Comparison of ENCODE assay signal across 9 cellular contexts in the genomic region with DNA sequence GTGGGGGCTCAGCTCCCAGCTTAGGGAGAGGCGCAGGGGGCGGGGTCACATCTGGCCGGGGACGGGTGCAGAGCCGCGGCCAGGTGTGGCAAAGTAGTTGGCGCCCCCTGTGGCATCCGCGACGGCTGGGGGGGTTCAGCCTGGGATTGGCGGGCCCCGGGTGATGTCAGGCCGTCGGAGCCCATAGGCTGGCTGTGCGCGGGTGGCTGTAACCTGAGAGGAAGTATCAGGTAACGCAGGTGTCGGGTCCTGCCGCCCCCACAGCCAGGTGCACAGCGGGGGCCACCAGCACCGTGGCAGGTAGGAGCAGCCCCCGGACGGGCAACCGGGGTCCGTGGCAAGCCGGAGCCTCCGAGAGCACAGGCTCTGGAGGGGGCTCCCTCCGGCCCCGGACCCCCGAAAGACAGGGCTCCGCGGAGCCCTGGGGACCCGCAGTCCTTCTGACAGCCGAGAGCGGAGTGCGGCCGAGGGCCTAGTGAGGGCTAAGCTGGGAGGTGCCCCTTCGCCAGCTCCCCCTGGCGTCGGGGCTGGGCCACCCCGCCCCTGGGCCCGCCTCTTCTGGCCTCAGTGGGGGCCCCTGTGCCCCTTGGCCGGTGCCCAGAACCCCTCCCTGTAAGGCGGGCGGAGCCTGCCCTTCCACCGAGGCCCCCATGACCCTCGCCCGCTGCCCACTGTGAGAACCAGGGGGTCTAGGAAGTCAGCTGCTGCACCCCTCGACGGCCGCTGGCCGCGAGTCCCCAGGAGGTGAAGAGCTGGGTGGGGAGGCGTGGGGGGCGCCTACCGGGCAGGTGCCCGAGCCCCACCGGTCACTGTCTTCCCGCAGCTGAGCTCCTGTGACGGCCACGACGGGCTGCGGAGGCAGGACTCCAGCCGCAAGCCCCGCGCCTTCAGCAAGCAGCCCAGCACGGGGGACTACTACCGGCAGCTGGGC. TPM values are rescaled to one million over a fixed set of nuclear protein-coding genes. Genes with fewer than 3 reads are reported as not detected.
DNase-seq lines count a peak whose midpoint lies in the region; ATAC-seq and TF ChIP-seq lines count a peak whose summit lies in the region.
"Had no signal": no experiment of that assay in that cellular context is flagged by ENCODE, and none has a peak within 500 bp of the region (broad histone marks: within the 10 kb centered on the region; RNA-seq: fewer than 3 reads in every experiment).

No MANE protein-coding gene starts in this region.

- peak; percentile 81 for ATAC-seq in HCT116
- ATAC-seq in GM18519 (IDR thresholded peaks at IDR 0.05; ENCODE audit: low FRiP score, unreplicated experiment): no peak

- peak; percentile 81 for DNase-seq in HCT116 (ENCODE audit: low read depth, low spot score)
- peak; percentile 30 for DNase-seq in NCI-H345 treated with DMSO at 0.1 percent for 48 hours (lab: John Stamatoyannopoulos, UW; ENCODE audit: unreplicated experiment)
- peak; percentile 71 for DNase-seq in colonic mucosa
- DNase-seq in neural progenitor cell (ENCODE audit: low spot score): peak; percentile 82
- no peak for DNase-seq in epidermal melanocyte (ENCODE audit: insufficient read length, low spot score)
- no peak for DNase-seq in HPDE6-E6E7 (ENCODE audit: extremely low spot score)
- DNase-seq in hepatic stellate cell (ENCODE audit: low spot score): no peak

- H3K36me3 ChIP-seq in HCT116 (ENCODE audit: control insufficient read depth in 1 of 2, insufficient read depth in 2 of 2, low read length in 2 of 2) (0 out of 4 replicates have a peak, but pooled peaks cover 0 to 2% of the 10 kb centered on the region in 2 experiments), colonic mucosa (no peaks in the 10 kb centered on the region), neural progenitor cell (no peaks in the 10 kb centered on the region)

- CTCF ChIA-PET in HCT116 (lab: Charles Lee): interaction anchor here (0.6 to 3.1 kb wide), 16 partner anchors 9 to 1199 kb away, joined by 3 to 18 read pairs (median 4); no protein-coding TSS in a partner anchor

- peak overlapping the region; percentile 59 to 69 for H3K4me3 ChIP-seq in HCT116 (replicated peaks in 1 of 2; ENCODE audit: low read depth in 1 of 2, low read length in 2 of 2)
- H3K4me3 ChIP-seq in colonic mucosa: peak overlapping the region; percentile 35
- peak overlapping the region; percentile 52 for H3K4me3 ChIP-seq in neural progenitor cell

- no peaks in the 10 kb centered on the region for H3K9me2 ChIP-seq in HCT116 (ENCODE audit: insufficient read depth)

- H3K36me3 Mint-ChIP-seq in neural progenitor cell: no peaks in the 10 kb centered on the region

- POLR2A ChIA-PET in HCT116 (lab: Charles Lee): interaction anchor here (0.6 to 1.8 kb wide), 3 partner anchors 9 to 45 kb away, joined by 3 to 5 read pairs (median 4); no protein-coding TSS in a partner anchor

- H3K79me2 ChIP-seq in HCT116 (ENCODE audit: insufficient read depth, low read length) (no peaks in the 10 kb centered on the region), neural progenitor cell (ENCODE audit: low read depth) (no peaks in the 10 kb centered on the region)

- H3K9me3 Mint-ChIP-seq in neural progenitor cell: no peaks in the 10 kb centered on the region

- H3K9me3 ChIP-seq in HCT116 (ENCODE audit: control insufficient read depth in 1 of 2, insufficient read depth in 1 of 2, low read depth in 1 of 2, low read length in 2 of 2): no peaks in the 10 kb centered on the region
- no peaks in the 10 kb centered on the region for H3K9me3 ChIP-seq in colonic mucosa
- H3K9me3 ChIP-seq in neural progenitor cell (ENCODE audit: low read depth): no peaks in the 10 kb centered on the region

- H3F3A ChIP-seq in neural progenitor cell (ENCODE audit: low read depth): peaks cover 26% of the 10 kb centered on the region

- H2AFZ ChIP-seq in HCT116 (ENCODE audit: low read depth, low read length, poor library complexity, severe bottlenecking) (no peak overlapping the region), neural progenitor cell (replicated peaks) (no peak overlapping the region)

- H3K4me2 ChIP-seq in HCT116 (ENCODE audit: low read length): peak overlapping the region; percentile 95
- peak overlapping the region; percentile 81 for H3K4me2 ChIP-seq in neural progenitor cell

- H3K4me1 ChIP-seq in HCT116 (ENCODE audit: control insufficient read depth in 1 of 2, insufficient read depth in 2 of 2, low read length in 2 of 2): peaks cover 16 to 57% of the 10 kb centered on the region in 2 experiments
- H3K4me1 ChIP-seq in colonic mucosa: peaks cover 9% of the 10 kb centered on the region
- H3K4me1 ChIP-seq in neural progenitor cell: peaks cover 24% of the 10 kb centered on the region

- H3K27ac ChIP-seq in HCT116 (ENCODE audit: low read depth, low read length) (peak overlapping the region; percentile 98), colonic mucosa (peak overlapping the region; percentile 32), neural progenitor cell (no peak overlapping the region)

- TF ChIP-seq CTCF in HCT116 (IDR thresholded peaks at IDR 0.05 in 2 of 3, conservative IDR thresholded peaks at IDR 0.05 in 1 of 3; ENCODE audit: borderline replicate concordance in 1 of 3, insufficient read depth in 1 of 3, low read depth in 2 of 3, low read length in 2 of 3) (peak in 1 of 3 experiments; percentile 47; a peak in 4 of 6 replicates), colonic mucosa (IDR thresholded peaks at IDR 0.05) (no peak), neural progenitor cell (IDR thresholded peaks at IDR 0.05) (peak; percentile 21)

- BruUV-seq in HCT116 (replicated peaks; lab: Mats Ljungman, UMichigan): no TSS peak

- peaks cover 31% of the 10 kb centered on the region for H3K4me1 Mint-ChIP-seq in neural progenitor cell

- no peak for TF ChIP-seq RAD21 in HCT116 (IDR thresholded peaks at IDR 0.05; ENCODE audit: low read depth)

- H4K20me1 ChIP-seq in HCT116 (ENCODE audit: insufficient read depth) (no peaks in the 10 kb centered on the region), neural progenitor cell (ENCODE audit: low read depth) (no peaks in the 10 kb centered on the region)

- H3K4me3 Mint-ChIP-seq in neural progenitor cell: peak overlapping the region; percentile 79

- H3K9ac ChIP-seq in HCT116 (ENCODE audit: low read length) (peak overlapping the region; percentile 76), colonic mucosa (ENCODE audit: low read depth in 2 of 2, low read length in 2 of 2) (peak overlapping the region; percentile 34 to 69), neural progenitor cell (no peak overlapping the region)

- no peak for TF ChIP-seq POLR2A in HCT116 (IDR thresholded peaks at IDR 0.05; ENCODE audit: borderline replicate concordance, extremely low read depth, insufficient read depth, insufficient read length)

- intact Hi-C loops in HCT116 (cut with micrococcal nuclease): loop anchor here (2.0 to 10.0 kb wide), 2 partner anchors 43 to 767 kb away; partner anchors contain the start of gene PLEKHG5
- intact Hi-C loops in colonic mucosa (cut with DNase I): no loop called here

- no peaks in the 10 kb centered on the region for H3K27me3 ChIP-seq in HCT116 (ENCODE audit: insufficient read depth, low read length)
- H3K27me3 ChIP-seq in colonic mucosa: peaks cover 20% of the 10 kb centered on the region
- H3K27me3 ChIP-seq in neural progenitor cell: peaks cover 28% of the 10 kb centered on the region

- H3K27me3 Mint-ChIP-seq in neural progenitor cell (ENCODE audit: insufficient read depth, low read depth): peaks cover 24% of the 10 kb centered on the region

- no peak overlapping the region for H3K27ac Mint-ChIP-seq in neural progenitor cell

- RAD21 ChIA-PET in HCT116 (lab: Charles Lee; ENCODE audit: low non-redundant PET in 1 of 2, low total read pairs in 2 of 2, uncharacterized antibody in 2 of 2, unreplicated experiment in 2 of 2): interaction anchor here in 1 of 2 experiments (1.0 kb wide), 1 partner anchor 11 kb away, joined by 3 read pairs; no protein-coding TSS in a partner anchor

TF ChIP-seq in HCT116, 20 proteins besides CTCF, POLR2A, EP300 and RAD21 (continues in another document):
- TF ChIP-seq CBX3 (IDR thresholded peaks at IDR 0.05; ENCODE audit: low read depth): no peak
- TF ChIP-seq REST (IDR thresholded peaks at IDR 0.05; ENCODE audit: low read depth): no peak

RNA-seq across cellular contexts. Expression of gene TNFRSF25, which starts 17.9 kb away (rescaled TPM):
- total RNA-seq in HCT116 (2021; ENCODE audit: unreplicated experiment) (27.5 TPM), colonic mucosa (10 to 100 TPM; 33.1 to 87.1 TPM), neural progenitor cell (ENCODE audit: low replicate concordance) (15.6 and 23.7 TPM in 2 replicates)
- polyA plus RNA-seq in HCT116 (2012): 30.2 and 34.7 TPM in 2 replicates

RNA-seq across cellular contexts. Expression of gene ESPN, which starts 23.5 kb away (rescaled TPM):
- total RNA-seq in HCT116 (2021; ENCODE audit: unreplicated experiment): 114 TPM
- polyA plus RNA-seq in HCT116 (2012): 112 and 113 TPM in 2 replicates
- total RNA-seq in colonic mucosa: 10 to 100 TPM; 74.3 to 98.0 TPM
- total RNA-seq in neural progenitor cell (ENCODE audit: low replicate concordance): 7.1 and 11.0 TPM in 2 replicates

RNA-seq across cellular contexts. Expression of gene HES2, which starts 28.4 kb away (rescaled TPM):
- total RNA-seq in HCT116 (2021; ENCODE audit: unreplicated experiment) (8.4 TPM), colonic mucosa (10 to 100 TPM; 14.2 to 24.0 TPM), neural progenitor cell (ENCODE audit: low replicate concordance) (0.04 and 0.22 TPM in 2 replicates)
- 7.9 and 9.6 TPM in 2 replicates for polyA plus RNA-seq in HCT116 (2012)
- total RNA-seq: temporal lobe had no signal

RNA-seq across cellular contexts. Expression of gene PLEKHG5, which starts 43.4 kb away (rescaled TPM):
- 33.0 TPM for total RNA-seq in HCT116 (2021; ENCODE audit: unreplicated experiment)
- polyA plus RNA-seq in HCT116 (2012): 27.9 and 32.2 TPM in 2 replicates
- total RNA-seq in colonic mucosa: 10 to 100 TPM; 13.9 to 19.6 TPM
- 7.4 and 25.9 TPM in 2 replicates for total RNA-seq in neural progenitor cell (ENCODE audit: low replicate concordance)

RNA-seq across cellular contexts. Expression of gene ACOT7, which starts 54.5 kb away (rescaled TPM):
- 162 TPM for total RNA-seq in HCT116 (2021; ENCODE audit: unreplicated experiment)
- 206 TPM in 2 replicates for polyA plus RNA-seq in HCT116 (2012)
- 100 to 1,000 TPM in 1 of 2 donors, 10 to 100 TPM in 1; 48.7 to 125 TPM for total RNA-seq in colonic mucosa
- 19.6 and 44.9 TPM in 2 replicates for total RNA-seq in neural progenitor cell (ENCODE audit: low replicate concordance)

Comparison
In these comparisons a context has a peak if more than half of its experiments do, and no peak if none do; other contexts are left out.
1. DNase-seq: peak in HCT116 (single experiment), NCI-H345 treated with DMSO at 0.1 percent for 48 hours (single experiment), colonic mucosa (single experiment) and neural progenitor cell (single experiment); none in epidermal melanocyte (single experiment), HPDE6-E6E7 (single experiment) and hepatic stellate cell (single experiment).
2. Peak in every context shown above with its lines, with median percentiles within 50 percentile points of each other: H3K4me3 ChIP-seq.